In genomic region chr3:37067577-37067976, GRCh38 we compare ENCODE assay signal across 6 cellular contexts.
"Had no signal": no experiment of that assay in that cellular context is flagged by ENCODE, and none has a peak within 500 bp of the region (broad histone marks: within the 10 kb centered on the region; RNA-seq: fewer than 3 reads in every experiment).

No MANE protein-coding gene starts in this region.

- ATAC-seq: GM12878 had no signal

- H3K4me3 ChIP-seq: GM12878 had no signal

- FAIRE-seq: G401.6, GM12878, GM12892, GM18507 had no signal

- DNase-seq: GDM1, GF-D8 had no signal
